Comparison of ENCODE assay signal across 6 cellular contexts in genomic region chr6:164275773-164276172, GRCh38.
"Had no signal": no experiment of that assay in that cellular context is flagged by ENCODE, and none has a peak within 500 bp of the region (broad histone marks: within the 10 kb centered on the region; RNA-seq: fewer than 3 reads in every experiment).

No MANE protein-coding gene starts in this region.

- FAIRE-seq: HTR-8/SVneo had no signal

- H3K4me2 ChIP-seq: KMS-11 had no signal

- H3K27ac ChIP-seq: HL-60, KMS-11 had no signal

- H3K27ac Mint-ChIP-seq: IgD-negative memory B cell had no signal

- H3K4me1 Mint-ChIP-seq: IgD-negative memory B cell had no signal

- H3K36me3 Mint-ChIP-seq: IgD-negative memory B cell had no signal

- H3K27me3 Mint-ChIP-seq: IgD-negative memory B cell had no signal

- H3K4me3 Mint-ChIP-seq: IgD-negative memory B cell had no signal

- DNase-seq: KBM-7, KG1 had no signal

- H3K9ac ChIP-seq: KMS-11 had no signal
